Comparison of ENCODE assay signal across 12 cellular contexts in the genomic region with DNA sequence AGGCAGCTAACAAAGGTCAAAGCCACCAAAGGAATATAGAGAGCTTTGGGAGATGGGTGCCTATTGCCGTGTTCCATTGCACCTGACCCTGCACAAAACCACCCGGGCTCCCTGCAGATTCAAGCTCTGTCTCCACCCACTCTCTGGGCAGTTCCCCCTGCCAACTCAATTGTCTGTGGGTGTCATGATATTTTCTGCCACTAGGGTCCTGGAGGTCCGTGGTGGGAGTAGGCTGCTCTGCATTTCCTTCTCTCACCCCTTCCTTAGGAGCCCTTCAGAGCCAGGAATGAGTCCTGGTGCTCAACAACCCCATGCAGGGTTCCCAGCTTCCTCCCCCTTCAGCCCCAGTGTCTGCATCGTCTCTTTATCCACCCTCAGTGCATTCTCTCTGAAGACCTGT. TPM values are rescaled to one million over a fixed set of nuclear protein-coding genes. Genes with fewer than 3 reads are reported as not detected.
DNase-seq lines count a peak whose midpoint lies in the region; ATAC-seq and TF ChIP-seq lines count a peak whose summit lies in the region.
"Had no signal": no experiment of that assay in that cellular context is flagged by ENCODE, and none has a peak within 500 bp of the region (broad histone marks: within the 10 kb centered on the region; RNA-seq: fewer than 3 reads in every experiment).

No MANE protein-coding gene starts in this region.

- ATAC-seq in T-helper 17 cell = no peak

- WGBS in endodermal cell (ENCODE audit: insufficient coverage in 1 of 2, insufficient read length in 1 of 2), 2 experiments = 63 to 67% methylated on average over 3 to 4 of the region's 4 CpGs
- 58% methylated on average over 4 of the region's 4 CpGs for WGBS in smooth muscle cell (ENCODE audit: low lambda C conversion rate)

- no peaks in the 10 kb centered on the region for H4K20me1 ChIP-seq in smooth muscle cell (ENCODE audit: low read depth)

- H3K4me2 ChIP-seq in smooth muscle cell = no peak overlapping the region

- H3K27ac ChIP-seq in endodermal cell (ENCODE audit: low read depth, low read length) = no peak overlapping the region
- H3K27ac ChIP-seq in smooth muscle cell (ENCODE audit: low read depth) = no peak overlapping the region

- H3K27me3 Mint-ChIP-seq in endodermal cell (ENCODE audit: insufficient read depth) (peaks cover 2% of the 10 kb centered on the region), T-helper 17 cell (peaks cover 26% of the 10 kb centered on the region)

- H3K79me2 ChIP-seq in smooth muscle cell (ENCODE audit: low read depth) = no peaks in the 10 kb centered on the region

- no peaks in the 10 kb centered on the region for H3F3A ChIP-seq in smooth muscle cell (ENCODE audit: low read depth)

- H3K4me3 ChIP-seq in endodermal cell (ENCODE audit: low read length) = no peak overlapping the region
- no peak overlapping the region for H3K4me3 ChIP-seq in smooth muscle cell

- DNase-seq in NCI-H82 (lab: John Stamatoyannopoulos, UW) (peak; percentile 41), NCI-H82 treated with DMSO at 0.1 percent for 48 hours (lab: John Stamatoyannopoulos, UW; ENCODE audit: unreplicated experiment) (no peak), HT1080 (ENCODE audit: low read depth) (peak; percentile 8), endodermal cell (peak; percentile 81), smooth muscle cell (lab: John Stamatoyannopoulos, UW; ENCODE audit: unreplicated experiment) (no peak), NCI-H1436 treated with DMSO at 0.1 percent for 48 hours (lab: John Stamatoyannopoulos, UW) (no peak), T-helper 1 cell (no peak), T-helper 17 cell (no peak)
- DNase-seq: aorta, Kasumi-1 had no signal

- H3K4me3 Mint-ChIP-seq in endodermal cell (no peak overlapping the region), T-helper 17 cell (no peak overlapping the region)

- H3K27ac Mint-ChIP-seq in endodermal cell (no peak overlapping the region), T-helper 17 cell (no peak overlapping the region)

- H3K9ac ChIP-seq in endodermal cell (ENCODE audit: extremely low read depth, low read length, poor library complexity, severe bottlenecking) (no peak overlapping the region), smooth muscle cell (ENCODE audit: low read depth) (no peak overlapping the region)

- H3K4me1 Mint-ChIP-seq in endodermal cell (peaks cover 3% of the 10 kb centered on the region), T-helper 17 cell (no peaks in the 10 kb centered on the region)

- peaks cover 3% of the 10 kb centered on the region for H3K9me3 Mint-ChIP-seq in endodermal cell

- H3K4me1 ChIP-seq in endodermal cell (ENCODE audit: control insufficient read depth, insufficient read depth, low read length) = no peaks in the 10 kb centered on the region
- H3K4me1 ChIP-seq in smooth muscle cell (ENCODE audit: low read depth) = no peaks in the 10 kb centered on the region

- H3K9me3 ChIP-seq in endodermal cell (ENCODE audit: control insufficient read depth, low read length) (no peaks in the 10 kb centered on the region), smooth muscle cell (replicated peaks; ENCODE audit: low read depth) (no peaks in the 10 kb centered on the region), T-helper 17 cell (ENCODE audit: control insufficient read depth, low read length, poor library complexity, severe bottlenecking) (no peaks in the 10 kb centered on the region)

- H3K27me3 ChIP-seq in endodermal cell (ENCODE audit: control insufficient read depth, insufficient read depth, low read length, poor library complexity, severe bottlenecking) (no peaks in the 10 kb centered on the region), smooth muscle cell (ENCODE audit: low read depth) (peaks cover 3% of the 10 kb centered on the region)

- no peak overlapping the region for H2AFZ ChIP-seq in smooth muscle cell (ENCODE audit: low read depth)

- TF ChIP-seq CTCF in endodermal cell (conservative IDR thresholded peaks at IDR 0.05) (peak; percentile 73), smooth muscle cell (IDR thresholded peaks at IDR 0.05; ENCODE audit: borderline replicate concordance, insufficient read depth, poor library complexity, severe bottlenecking) (peak; percentile 32)

- H3K36me3 ChIP-seq in endodermal cell (ENCODE audit: control insufficient read depth, insufficient read depth, low read length) = no peaks in the 10 kb centered on the region
- H3K36me3 ChIP-seq in smooth muscle cell (ENCODE audit: low read depth) = no peaks in the 10 kb centered on the region

- H3K36me3 Mint-ChIP-seq in endodermal cell (ENCODE audit: low read depth) (no peaks in the 10 kb centered on the region), T-helper 17 cell (ENCODE audit: low read depth) (peaks cover 2% of the 10 kb centered on the region)

RNA-seq across cellular contexts. Expression of a gene that starts 34.1 kb away (rescaled TPM):
- total RNA-seq in HT1080 (2014; rRNA removed; shearing (Covaris generic)) = not detected in 2 replicates
- polyA plus RNA-seq in HT1080 (2015; cell fraction: cytosol; rRNA removed) = not detected in 2 replicates
- polyA plus RNA-seq in HT1080 (2015; cell fraction: nucleus; rRNA removed) = not detected in 2 replicates
- total RNA-seq in endodermal cell (under 1 TPM; 0.64 to 0.79 TPM), smooth muscle cell (not detected in 2 replicates), T-helper 17 cell (not detected)
- not detected for polyA plus RNA-seq in endodermal cell (2013, experiment 1 of 2)
- polyA plus RNA-seq in endodermal cell (2013, experiment 2 of 2) = not detected
- polyA plus RNA-seq in smooth muscle cell = not detected in 2 replicates
- total RNA-seq: glomerular endothelial cell, ureter had no signal

Comparison
In these comparisons a context has a peak if more than half of its experiments do, and no peak if none do; other contexts are left out.
1. DNase-seq: peak in NCI-H82 (single experiment), HT1080 (single experiment) and endodermal cell (single experiment); none in NCI-H82 treated with DMSO at 0.1 percent for 48 hours (single experiment), smooth muscle cell (single experiment), NCI-H1436 treated with DMSO at 0.1 percent for 48 hours (single experiment), T-helper 1 cell (0 of 5) and T-helper 17 cell (0 of 3).